8 cellular contexts compared by ENCODE assay signal in genomic region chr11:94544582-94544831, GRCh38. TPM values are rescaled to one million over a fixed set of nuclear protein-coding genes. Genes with fewer than 3 reads are reported as not detected.
DNase-seq lines count a peak whose midpoint lies in the region; ATAC-seq lines count a peak whose summit lies in the region.

No MANE protein-coding gene starts in this region.

- DNase-seq in activated CD4-positive, alpha-beta T cell treated with anti-CD3 and anti-CD28 coated beads, Interleukin-2, amount 10 ng/mL, durations not matched to agents 7 days and 5 days, result no peak
- no peak for DNase-seq in activated CD4-positive, alpha-beta T cell treated with anti-CD3 and anti-CD28 coated beads for 4 hours
- peak; percentile 63 for DNase-seq in KG1 (lab: John Stamatoyannopoulos, UW)
- no peak for DNase-seq in effector memory CD4-positive, alpha-beta T cell
- DNase-seq in NCI-H2107 (lab: John Stamatoyannopoulos, UW), result no peak
- no peak for DNase-seq in NCI-H2227 (lab: John Stamatoyannopoulos, UW; ENCODE audit: unreplicated experiment)

- peaks cover 16% of the 10 kb centered on the region for H3K4me1 ChIP-seq in effector memory CD4-positive, alpha-beta T cell (ENCODE audit: control insufficient read depth, insufficient read depth, low read length, poor library complexity, severe bottlenecking)
- H3K4me1 ChIP-seq in neuron (ENCODE audit: insufficient read depth, low read length), result no peaks in the 10 kb centered on the region

- CTCF ChIA-PET in activated CD4-positive, alpha-beta T cell treated with anti-CD3 and anti-CD28 coated beads, Interleukin-2, amount 10 ng/mL, durations not matched to agents 7 days and 5 days (lab: Charles Lee), result no interaction called here

- no peaks in the 10 kb centered on the region for H3K9me3 ChIP-seq in effector memory CD4-positive, alpha-beta T cell (ENCODE audit: control insufficient read depth, low read length)
- H3K9me3 ChIP-seq in neuron (ENCODE audit: low read length), result peaks cover 12% of the 10 kb centered on the region

- H3K9me3 Mint-ChIP-seq in activated CD4-positive, alpha-beta T cell treated with anti-CD3 and anti-CD28 coated beads, Interleukin-2, amount 10 ng/mL, durations not matched to agents 7 days and 5 days, result no peaks in the 10 kb centered on the region

- peaks cover 14% of the 10 kb centered on the region for H3K36me3 Mint-ChIP-seq in activated CD4-positive, alpha-beta T cell treated with anti-CD3 and anti-CD28 coated beads, Interleukin-2, amount 10 ng/mL, durations not matched to agents 7 days and 5 days (ENCODE audit: low read depth)

- H3K27me3 Mint-ChIP-seq in activated CD4-positive, alpha-beta T cell treated with anti-CD3 and anti-CD28 coated beads, Interleukin-2, amount 10 ng/mL, durations not matched to agents 7 days and 5 days, result no peaks in the 10 kb centered on the region

- H3K4me3 ChIP-seq in effector memory CD4-positive, alpha-beta T cell (ENCODE audit: insufficient read depth, low read depth, low read length, poor library complexity, severe bottlenecking), result peak overlapping the region; percentile 87
- peak overlapping the region; percentile 40 for H3K4me3 ChIP-seq in neuron (ENCODE audit: low read length)

- ATAC-seq in HG03442 (IDR thresholded peaks at IDR 0.05; ENCODE audit: unreplicated experiment), result no peak

- POLR2A ChIA-PET in activated CD4-positive, alpha-beta T cell treated with anti-CD3 and anti-CD28 coated beads, Interleukin-2, amount 10 ng/mL, durations not matched to agents 7 days and 5 days (lab: Charles Lee), result no interaction called here

- H3K36me3 ChIP-seq in effector memory CD4-positive, alpha-beta T cell (ENCODE audit: control insufficient read depth, insufficient read depth, low read length), result no peaks in the 10 kb centered on the region
- H3K36me3 ChIP-seq in neuron (ENCODE audit: insufficient read depth, low read length), result no peaks in the 10 kb centered on the region

- peak overlapping the region; percentile 89 for H2AFZ ChIP-seq in neuron (ENCODE audit: low read depth, low read length)

- no peaks in the 10 kb centered on the region for H3K27me3 ChIP-seq in effector memory CD4-positive, alpha-beta T cell (replicated peaks; ENCODE audit: control insufficient read depth, insufficient read depth, low read length, poor library complexity, severe bottlenecking)
- peaks cover 63% of the 10 kb centered on the region for H3K27me3 ChIP-seq in neuron (ENCODE audit: insufficient read depth, low read length)

- H3K4me3 Mint-ChIP-seq in activated CD4-positive, alpha-beta T cell treated with anti-CD3 and anti-CD28 coated beads, Interleukin-2, amount 10 ng/mL, durations not matched to agents 7 days and 5 days, result peak overlapping the region; percentile 75

- peak overlapping the region; percentile 83 for H3K27ac ChIP-seq in effector memory CD4-positive, alpha-beta T cell (ENCODE audit: insufficient read depth, low read length, poor library complexity, severe bottlenecking)

- H3K4me1 Mint-ChIP-seq in activated CD4-positive, alpha-beta T cell treated with anti-CD3 and anti-CD28 coated beads, Interleukin-2, amount 10 ng/mL, durations not matched to agents 7 days and 5 days, result peaks cover 37% of the 10 kb centered on the region

- no peak overlapping the region for H3K27ac Mint-ChIP-seq in activated CD4-positive, alpha-beta T cell treated with anti-CD3 and anti-CD28 coated beads, Interleukin-2, amount 10 ng/mL, durations not matched to agents 7 days and 5 days

RNA-seq across cellular contexts. Expression of gene FUT4, which starts 0.8 kb away (rescaled TPM):
- 1 to 10 TPM; 7.1 to 7.8 TPM for total RNA-seq in activated CD4-positive, alpha-beta T cell treated with anti-CD3 and anti-CD28 coated beads, Interleukin-2, amount 10 ng/mL, durations not matched to agents 7 days and 5 days

RNA-seq across cellular contexts. Expression of gene PIWIL4, which starts 22.7 kb away (rescaled TPM):
- total RNA-seq in activated CD4-positive, alpha-beta T cell treated with anti-CD3 and anti-CD28 coated beads, Interleukin-2, amount 10 ng/mL, durations not matched to agents 7 days and 5 days, result under 1 TPM; 0.55 to 0.65 TPM

RNA-seq across cellular contexts. Expression of gene C11orf97, which starts 32.2 kb away (rescaled TPM):
- not detected for total RNA-seq in activated CD4-positive, alpha-beta T cell treated with anti-CD3 and anti-CD28 coated beads, Interleukin-2, amount 10 ng/mL, durations not matched to agents 7 days and 5 days

RNA-seq across cellular contexts. Expression of gene ANKRD49, which starts 50.7 kb away (rescaled TPM):
- 10 to 100 TPM; 30.3 to 36.8 TPM for total RNA-seq in activated CD4-positive, alpha-beta T cell treated with anti-CD3 and anti-CD28 coated beads, Interleukin-2, amount 10 ng/mL, durations not matched to agents 7 days and 5 days

RNA-seq across cellular contexts. Expression of gene MRE11, which starts 50.9 kb away (rescaled TPM):
- 10 to 100 TPM; 38.4 to 44.2 TPM for total RNA-seq in activated CD4-positive, alpha-beta T cell treated with anti-CD3 and anti-CD28 coated beads, Interleukin-2, amount 10 ng/mL, durations not matched to agents 7 days and 5 days
